Comparison of ENCODE assay signal across 20 cellular contexts in the genomic region with DNA sequence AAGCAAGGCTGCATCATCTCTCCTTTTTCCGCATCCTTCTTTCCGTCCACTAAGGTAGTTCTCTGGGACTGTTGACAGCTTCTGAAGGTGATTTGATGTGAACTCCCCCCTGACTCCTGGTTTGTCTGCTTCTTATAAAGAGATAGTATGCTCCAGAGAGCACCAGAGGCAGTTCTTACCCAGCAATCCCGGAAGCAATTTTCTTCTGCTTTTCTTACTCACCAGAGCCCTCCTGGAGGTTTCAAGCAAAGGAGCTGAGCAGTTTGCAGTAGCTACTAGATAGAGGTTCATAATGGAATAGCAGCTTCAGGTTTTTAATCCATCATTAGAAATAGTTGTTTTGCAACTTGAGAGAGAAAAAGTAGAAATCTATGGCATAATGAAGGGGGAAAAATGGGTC.
DNase-seq lines count a peak whose midpoint lies in the region; TF ChIP-seq lines count a peak whose summit lies in the region.
"Had no signal": no experiment of that assay in that cellular context is flagged by ENCODE, and none has a peak within 500 bp of the region (broad histone marks: within the 10 kb centered on the region; RNA-seq: fewer than 3 reads in every experiment).

No MANE protein-coding gene starts in this region.

- no peak for DNase-seq in hepatocyte (ENCODE audit: low spot score)
- no peak for DNase-seq in osteocyte (ENCODE audit: extremely low spot score, unreplicated experiment)
- DNase-seq in T-helper 1 cell = no peak
- DNase-seq in amygdala (lab: John Stamatoyannopoulos, UW) = no peak
- no peak for DNase-seq in GM20000 (ENCODE audit: low spot score)
- DNase-seq: activated CD4-positive, alpha-beta T cell treated with anti-CD3 and anti-CD28 coated beads for 4 hours; activated naive CD4-positive, alpha-beta T cell treated with anti-CD3 and anti-CD28 coated beads, Interleukin-2, amount 50 U/mL, for 16 hours; CD4-positive, alpha-beta memory T cell; DMS79 treated with DMSO at 0.1 percent for 48 hours; NCI-H1417; NCI-H2107; NCI-H524 treated with DMSO at 0.1 percent for 48 hours; OCI-M1; pancreas; SHP77 treated with DMSO at 0.1 percent for 48 hours; testis had no signal

- TF ChIP-seq CTCF in HEK293 (tag by site-specific recombination; IDR thresholded peaks at IDR 0.05) (no peak), OCI-LY3 (IDR thresholded peaks at IDR 0.05; ENCODE audit: low read depth, low read length) (no peak), hepatocyte (IDR thresholded peaks at IDR 0.05; ENCODE audit: poor library complexity) (no peak), osteocyte (IDR thresholded peaks at IDR 0.05) (no peak), GM20000 (IDR thresholded peaks at IDR 0.05; ENCODE audit: extremely low read depth, missing control alignments) (no peak)

- H3K9ac ChIP-seq in OCI-LY3 (ENCODE audit: low read length) = no peak overlapping the region

- no peaks in the 10 kb centered on the region for H3K9me3 ChIP-seq in HEK293 (ENCODE audit: control insufficient read depth, insufficient read depth, low read depth, low read length)
- H3K9me3 ChIP-seq in OCI-LY3 (ENCODE audit: insufficient read depth, low read length) = no peaks in the 10 kb centered on the region
- no peaks in the 10 kb centered on the region for H3K9me3 ChIP-seq in hepatocyte (ENCODE audit: low read depth)
- H3K9me3 ChIP-seq: pancreas, testis had no signal

- no peaks in the 10 kb centered on the region for H3K36me3 ChIP-seq in HEK293 (ENCODE audit: control insufficient read depth in 2 of 2, insufficient read depth in 1 of 2, low read length in 2 of 2)
- no peaks in the 10 kb centered on the region for H3K36me3 ChIP-seq in OCI-LY3 (replicated peaks; ENCODE audit: low read depth, low read length)
- H3K36me3 ChIP-seq in hepatocyte (replicated peaks; ENCODE audit: insufficient read depth, low read depth) = no peaks in the 10 kb centered on the region
- H3K36me3 ChIP-seq: pancreas had no signal

- WGBS in hepatocyte (ENCODE audit: low lambda C conversion rate, missing lambda C conversion rate) = 79% methylated on average over 3 of the region's 3 CpGs

- peaks cover 1% of the 10 kb centered on the region for H3K36me3 Mint-ChIP-seq in osteocyte (ENCODE audit: unreplicated experiment)
- H3K36me3 Mint-ChIP-seq: CD4-positive, alpha-beta memory T cell; stimulated activated effector memory CD8-positive, alpha-beta T cell treated with anti-CD3 and anti-CD28 coated beads, Interleukin-12 subunit alpha, Interleukin-12 subunit beta, amount 100 ng/mL, for 72 hours had no signal

- H3K27me3 ChIP-seq in OCI-LY3 (ENCODE audit: low read depth, low read length) (peaks cover 14% of the 10 kb centered on the region; the same call in 1 of the 2 replicates), hepatocyte (no peaks in the 10 kb centered on the region)
- H3K27me3 ChIP-seq: pancreas, testis had no signal

- POLR2A ChIA-PET in HEK293 (lab: Yijun Ruan, JAX) = interaction anchor here (0.6 kb wide), 2 partner anchors 10 to 15 kb away, joined by 3 to 6 read pairs; no protein-coding TSS in a partner anchor

- no peaks in the 10 kb centered on the region for H3K9me3 Mint-ChIP-seq in osteocyte (ENCODE audit: unreplicated experiment)
- H3K9me3 Mint-ChIP-seq: CD4-positive, alpha-beta memory T cell; dendritic cell treated with granulocyte-macrophage colony-stimulating factor and Interleukin-4, amounts not matched to agents 40 ng/mL and 50 ng/mL, for 4 days; stimulated activated effector memory CD8-positive, alpha-beta T cell treated with anti-CD3 and anti-CD28 coated beads, Interleukin-12 subunit alpha, Interleukin-12 subunit beta, amount 100 ng/mL, for 72 hours had no signal

- no peak overlapping the region for H3K27ac ChIP-seq in HEK293 (ENCODE audit: extremely low read depth, low read depth, low read length)
- H3K27ac ChIP-seq in OCI-LY3 (ENCODE audit: low read length) = no peak overlapping the region
- H3K27ac ChIP-seq in hepatocyte = no peak overlapping the region
- H3K27ac ChIP-seq: pancreas, testis had no signal

- H3K9me2 ChIP-seq in hepatocyte (replicated peaks; ENCODE audit: insufficient read depth) = no peaks in the 10 kb centered on the region

- 0 out of 2 replicates have a peak overlapping the region, but pooled peaks have one; percentile 5 for H3K4me2 ChIP-seq in OCI-LY3 (ENCODE audit: low read length)
- peak overlapping the region; percentile 10 for H3K4me2 ChIP-seq in hepatocyte

- H4K20me1 ChIP-seq in OCI-LY3 (ENCODE audit: insufficient read depth, low read length) = no peaks in the 10 kb centered on the region
- H4K20me1 ChIP-seq in hepatocyte (ENCODE audit: insufficient read depth, poor library complexity, severe bottlenecking) = no peaks in the 10 kb centered on the region

- CTCF ChIA-PET in HEK293 (lab: Yijun Ruan, JAX) = no interaction called here

- H3K27ac Mint-ChIP-seq in osteocyte (ENCODE audit: unreplicated experiment) = peak overlapping the region; percentile 90
- H3K27ac Mint-ChIP-seq: CD4-positive, alpha-beta memory T cell; dendritic cell treated with granulocyte-macrophage colony-stimulating factor and Interleukin-4, amounts not matched to agents 40 ng/mL and 50 ng/mL, for 4 days; stimulated activated effector memory CD8-positive, alpha-beta T cell treated with anti-CD3 and anti-CD28 coated beads, Interleukin-12 subunit alpha, Interleukin-12 subunit beta, amount 100 ng/mL, for 72 hours had no signal

- H2AFZ ChIP-seq in OCI-LY3 (ENCODE audit: low read depth, low read length) (no peak overlapping the region), hepatocyte (no peak overlapping the region)

- H3K4me3 ChIP-seq in HEK293 (ENCODE audit: low read depth, low read length) (no peak overlapping the region), OCI-LY3 (ENCODE audit: low read length) (no peak overlapping the region), hepatocyte (no peak overlapping the region)
- H3K4me3 ChIP-seq: pancreas, testis had no signal

- no peaks in the 10 kb centered on the region for H3K27me3 Mint-ChIP-seq in osteocyte (ENCODE audit: unreplicated experiment)

- no peak overlapping the region for H3K4me3 Mint-ChIP-seq in osteocyte (ENCODE audit: unreplicated experiment)
- H3K4me3 Mint-ChIP-seq: CD4-positive, alpha-beta memory T cell; dendritic cell treated with granulocyte-macrophage colony-stimulating factor and Interleukin-4, amounts not matched to agents 40 ng/mL and 50 ng/mL, for 4 days; stimulated activated effector memory CD8-positive, alpha-beta T cell treated with anti-CD3 and anti-CD28 coated beads, Interleukin-12 subunit alpha, Interleukin-12 subunit beta, amount 100 ng/mL, for 72 hours had no signal

- H3K4me1 ChIP-seq in HEK293 (ENCODE audit: control insufficient read depth, insufficient read depth, low read length) = peaks cover 20% of the 10 kb centered on the region
- H3K4me1 ChIP-seq in OCI-LY3 (ENCODE audit: low read length) = no peaks in the 10 kb centered on the region
- H3K4me1 ChIP-seq in hepatocyte (ENCODE audit: insufficient read depth) = peaks cover 15% of the 10 kb centered on the region
- H3K4me1 ChIP-seq: pancreas, testis had no signal

- peaks cover 86% of the 10 kb centered on the region for H3K4me1 Mint-ChIP-seq in osteocyte (ENCODE audit: unreplicated experiment)
- H3K4me1 Mint-ChIP-seq: CD4-positive, alpha-beta memory T cell; stimulated activated effector memory CD8-positive, alpha-beta T cell treated with anti-CD3 and anti-CD28 coated beads, Interleukin-12 subunit alpha, Interleukin-12 subunit beta, amount 100 ng/mL, for 72 hours had no signal

- H3K79me2 ChIP-seq in OCI-LY3 (ENCODE audit: low read length) (no peaks in the 10 kb centered on the region), hepatocyte (peaks cover 65% of the 10 kb centered on the region)

TF ChIP-seq in HEK293, 187 proteins besides CTCF, POLR2A, EP300 and RAD21 (continues in another document):
- TF ChIP-seq SP2 (tag by site-specific recombination; IDR thresholded peaks at IDR 0.05) = no peak
- TF ChIP-seq MZF1 (tag by site-specific recombination; IDR thresholded peaks at IDR 0.05; ENCODE audit: borderline replicate concordance) = no peak
- TF ChIP-seq SCRT2 (tag by site-specific recombination; IDR thresholded peaks at IDR 0.05) = no peak
- peak; percentile 69 for TF ChIP-seq OSR2 (tag by site-specific recombination; IDR thresholded peaks at IDR 0.05)
- TF ChIP-seq, protein P1, sequence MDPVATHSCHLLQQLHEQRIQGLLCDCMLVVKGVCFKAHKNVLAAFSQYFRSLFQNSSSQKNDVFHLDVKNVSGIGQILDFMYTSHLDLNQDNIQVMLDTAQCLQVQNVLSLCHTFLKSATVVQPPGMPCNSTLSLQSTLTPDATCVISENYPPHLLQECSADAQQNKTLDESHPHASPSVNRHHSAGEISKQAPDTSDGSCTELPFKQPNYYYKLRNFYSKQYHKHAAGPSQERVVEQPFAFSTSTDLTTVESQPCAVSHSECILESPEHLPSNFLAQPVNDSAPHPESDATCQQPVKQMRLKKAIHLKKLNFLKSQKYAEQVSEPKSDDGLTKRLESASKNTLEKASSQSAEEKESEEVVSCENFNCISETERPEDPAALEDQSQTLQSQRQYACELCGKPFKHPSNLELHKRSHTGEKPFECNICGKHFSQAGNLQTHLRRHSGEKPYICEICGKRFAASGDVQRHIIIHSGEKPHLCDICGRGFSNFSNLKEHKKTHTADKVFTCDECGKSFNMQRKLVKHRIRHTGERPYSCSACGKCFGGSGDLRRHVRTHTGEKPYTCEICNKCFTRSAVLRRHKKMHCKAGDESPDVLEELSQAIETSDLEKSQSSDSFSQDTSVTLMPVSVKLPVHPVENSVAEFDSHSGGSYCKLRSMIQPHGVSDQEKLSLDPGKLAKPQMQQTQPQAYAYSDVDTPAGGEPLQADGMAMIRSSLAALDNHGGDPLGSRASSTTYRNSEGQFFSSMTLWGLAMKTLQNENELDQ (tag by site-specific recombination; IDR thresholded peaks at IDR 0.05; ENCODE audit: low read depth) = no peak
- no peak for TF ChIP-seq ZNF426 (tag by site-specific recombination; IDR thresholded peaks at IDR 0.05)
- TF ChIP-seq ZBTB21 (tag by site-specific recombination; IDR thresholded peaks at IDR 0.05) = no peak
